In genomic region chr22:45309422-45310227, GRCh38 we compare ENCODE assay signal across 1 cellular context.
A peak's percentile ranks its signal among the peaks of the same experiment; 100 is the strongest.
TF ChIP-seq lines count a peak whose summit lies in the region.

FAM118A (plus strand) TSS chr22:45309934; CDS start chr22:45322380, 12,446 bp downstream.

TF ChIP-seq in GM12878, 131 proteins besides CTCF, POLR2A, EP300 and RAD21 (continued from another document and continues in another):
- TF ChIP-seq SMC3 (IDR thresholded peaks at IDR 0.05; ENCODE audit: borderline replicate concordance, low read length) (no peak), ZBTB40 (IDR thresholded peaks at IDR 0.05; ENCODE audit: borderline replicate concordance) (peak; percentile 10; the same call in 1 of the 2 replicates), MTA3 (IDR thresholded peaks at IDR 0.05; ENCODE audit: borderline replicate concordance, low read length) (no peak), CHD1 (IDR thresholded peaks at IDR 0.05; ENCODE audit: low read depth, low read length) (no peak), POU2F2 (IDR thresholded peaks at IDR 0.05; ENCODE audit: borderline replicate concordance, low read depth, low read length) (no peak), LARP7 (IDR thresholded peaks at IDR 0.05) (peak; percentile 49), ZNF24 (IDR thresholded peaks at IDR 0.05) (no peak), BHLHE40 (IDR thresholded peaks at IDR 0.05; ENCODE audit: borderline replicate concordance in 1 of 2, low read depth in 2 of 2, low read length in 1 of 2) (peak; percentile 5 to 83; a peak in 3 of 4 replicates), NKRF (conservative IDR thresholded peaks at IDR 0.05) (peak; percentile 58; the same call in 1 of the 2 replicates), MAX (IDR thresholded peaks at IDR 0.05; ENCODE audit: low read depth, low read length) (peak; percentile 40; the same call in 1 of the 2 replicates), ZBED1 (IDR thresholded peaks at IDR 0.05; ENCODE audit: borderline replicate concordance) (no peak), USF2 (IDR thresholded peaks at IDR 0.05; ENCODE audit: borderline replicate concordance, low read depth, low read length) (no peak), KLF5 (IDR thresholded peaks at IDR 0.05; ENCODE audit: partially characterized antibody) (no peak), E2F8 (IDR thresholded peaks at IDR 0.05; ENCODE audit: low read depth, partially characterized antibody) (no peak), RFX5 (IDR thresholded peaks at IDR 0.05; ENCODE audit: low read depth, low read length) (0 out of 2 replicates have a peak, but pooled peaks have one; percentile 9), ETV6 (conservative IDR thresholded peaks at IDR 0.05 in 1 of 2, IDR thresholded peaks at IDR 0.05 in 1 of 2; ENCODE audit: borderline replicate concordance in 1 of 2, low read depth in 1 of 2) (no peak), SP1 (IDR thresholded peaks at IDR 0.05; ENCODE audit: low read depth, low read length) (peak; percentile 73), SKIL (IDR thresholded peaks at IDR 0.05; ENCODE audit: low read depth, poor library complexity, severe bottlenecking) (no peak), ATF2 (IDR thresholded peaks at IDR 0.05; ENCODE audit: low read length) (no peak), SREBF1 (IDR thresholded peaks at IDR 0.05; ENCODE audit: low read length) (no peak), ZBTB11 (CRISPR knock-in tag; IDR thresholded peaks at IDR 0.05) (peak; percentile 86), POLR2AphosphoS2 (IDR thresholded peaks at IDR 0.05; ENCODE audit: low read depth, low read length) (peak; percentile 87), RBBP5 (conservative IDR thresholded peaks at IDR 0.05) (no peak), NR2C1 (IDR thresholded peaks at IDR 0.05) (0 out of 2 replicates have a peak, but pooled peaks have one; percentile 47), SUZ12 (IDR thresholded peaks at IDR 0.05; ENCODE audit: unreplicated experiment) (no peak), CHD4 (IDR thresholded peaks at IDR 0.05) (no peak), BRCA1 (IDR thresholded peaks at IDR 0.05; ENCODE audit: low read depth, low read length) (no peak), JUNB (IDR thresholded peaks at IDR 0.05) (no peak), BMI1 (IDR thresholded peaks at IDR 0.05; ENCODE audit: borderline replicate concordance) (no peak), NR2F1 (conservative IDR thresholded peaks at IDR 0.05) (peak; percentile 44; the same call in 1 of the 2 replicates), CEBPB (IDR thresholded peaks at IDR 0.05; ENCODE audit: borderline replicate concordance in 1 of 2, low read depth in 2 of 2, low read length in 2 of 2) (no peak), NBN (IDR thresholded peaks at IDR 0.05) (peak; percentile 76), FOS (IDR thresholded peaks at IDR 0.05; ENCODE audit: borderline replicate concordance, extremely low read depth, insufficient read length) (no peak), ZNF207 (IDR thresholded peaks at IDR 0.05; ENCODE audit: borderline replicate concordance) (no peak), NR2C2 (IDR thresholded peaks at IDR 0.05; ENCODE audit: borderline replicate concordance, control insufficient read depth, insufficient read length, low read depth) (no peak), TBL1XR1 (IDR thresholded peaks at IDR 0.05; ENCODE audit: low read depth, low read length) (peak; percentile 39; the same call in 1 of the 2 replicates), CBX3 (IDR thresholded peaks at IDR 0.05; ENCODE audit: borderline replicate concordance, low read depth) (no peak), TARDBP (IDR thresholded peaks at IDR 0.05; ENCODE audit: borderline replicate concordance) (peak; percentile 9; the same call in 1 of the 2 replicates), RUNX3 (IDR thresholded peaks at IDR 0.05; ENCODE audit: low read length) (peak; percentile 63)
